Comparison of ENCODE assay signal across 5 cellular contexts in the genomic region with DNA sequence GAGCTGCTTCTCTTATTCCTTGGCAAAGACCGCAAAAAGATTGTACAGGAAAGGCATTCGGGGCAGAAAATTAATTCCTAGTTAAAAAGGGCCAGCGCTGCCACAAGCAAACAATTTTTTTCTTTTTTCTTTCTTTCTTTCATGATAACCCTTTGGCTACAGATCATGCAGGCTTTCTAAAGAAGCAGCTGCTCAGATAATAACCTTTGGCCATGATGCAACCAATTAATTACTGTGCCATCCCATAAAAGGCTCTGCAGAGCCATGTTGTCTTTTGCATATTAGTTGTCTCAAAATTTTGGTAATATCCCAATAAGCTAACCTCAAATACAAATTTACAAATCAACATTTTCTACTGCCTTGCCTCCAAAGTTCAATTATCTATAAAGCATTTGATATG.
"Had no signal": no experiment of that assay in that cellular context is flagged by ENCODE, and none has a peak within 500 bp of the region (broad histone marks: within the 10 kb centered on the region; RNA-seq: fewer than 3 reads in every experiment).

No MANE protein-coding gene starts in this region.

- DNase-seq: GM23248, GOT3, H7, HFFc6, KBM-7 had no signal
